Comparison of ENCODE assay signal across 8 cellular contexts in the genomic region with DNA sequence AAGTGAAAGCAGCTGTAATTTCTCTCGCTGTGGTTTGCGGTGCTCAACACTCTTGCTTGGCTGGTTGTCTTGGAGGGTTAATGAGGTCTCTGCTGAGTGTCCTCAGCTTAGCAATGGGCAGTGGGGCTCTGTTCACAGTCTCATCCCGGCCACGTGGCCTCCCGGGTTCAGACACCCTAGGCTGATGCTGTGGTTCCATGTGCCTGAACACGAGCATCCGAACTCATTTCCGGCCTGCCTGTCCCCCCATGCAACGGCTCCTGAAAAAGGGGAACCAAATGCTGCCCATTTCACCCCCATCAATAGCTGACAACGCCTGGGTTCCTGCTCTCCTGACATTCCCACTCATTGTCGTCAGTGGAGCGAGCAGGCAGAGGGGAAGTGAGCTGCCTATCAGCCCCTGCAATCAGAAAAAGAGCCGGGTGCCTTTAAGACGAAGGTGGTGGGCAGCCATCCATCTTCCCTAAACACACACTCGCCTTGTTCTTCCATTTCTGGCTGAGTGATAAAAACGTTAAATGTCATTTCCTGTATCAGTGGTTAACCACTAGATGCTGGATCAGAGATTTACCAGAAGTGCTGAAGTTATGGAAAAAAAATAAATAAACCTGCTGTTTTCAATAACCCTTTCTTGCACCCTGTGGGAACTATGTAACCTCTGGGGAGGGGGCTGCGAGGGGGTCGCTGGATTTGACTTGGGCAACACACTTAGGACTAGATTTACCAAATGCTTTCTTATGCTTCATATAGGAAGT.
DNase-seq lines count a peak whose midpoint lies in the region; ATAC-seq and TF ChIP-seq lines count a peak whose summit lies in the region.

No MANE protein-coding gene starts in this region.

- DNase-seq in PC-3 (peak; percentile 54), NCI-H1417 (lab: John Stamatoyannopoulos, UW) (no peak), dermis blood vessel endothelial cell (no peak)
- DNase-seq in activated naive CD4-positive, alpha-beta T cell treated with anti-CD3 and anti-CD28 coated beads, Interleukin-2, amount 50 U/mL, for 72 hours (ENCODE audit: low spot score in 2 of 2) = peak; percentile 76 to 89
- DNase-seq in stimulated activated CD4-positive, alpha-beta T cell treated with anti-CD3 and anti-CD28 coated beads, Interleukin-12 subunit alpha, Interleukin-12 subunit beta, amount 100 ng/mL, for 4 hours = peak; percentile 51

- POLR2A ChIA-PET in PC-3 (lab: Charles Lee; ENCODE audit: unreplicated experiment) = interaction anchor here (0.6 kb wide), 1 partner anchor 123 kb away, joined by 3 read pairs; no protein-coding TSS in a partner anchor

- H3K36me3 ChIP-seq in PC-3 (ENCODE audit: low read depth, low read length) = no peaks in the 10 kb centered on the region
- H3K36me3 ChIP-seq in iPS-15b (ENCODE audit: control insufficient read depth, insufficient read depth, low read length) = no peaks in the 10 kb centered on the region

- peaks cover 9 to 14% of the 10 kb centered on the region in 2 donors for H3K9me3 Mint-ChIP-seq in activated naive CD4-positive, alpha-beta T cell treated with anti-CD3 and anti-CD28 coated beads, Interleukin-2, amount 50 U/mL, for 72 hours

- H3K9ac ChIP-seq in PC-3 (ENCODE audit: low read length) = peak overlapping the region; percentile 29
- H3K9ac ChIP-seq in iPS-15b (ENCODE audit: low read depth, low read length) = peak overlapping the region; percentile 12

- no peaks in the 10 kb centered on the region for H3K79me2 ChIP-seq in PC-3 (ENCODE audit: low read length)

- H3K27me3 ChIP-seq in PC-3 (ENCODE audit: low read length) = no peaks in the 10 kb centered on the region
- no peaks in the 10 kb centered on the region for H3K27me3 ChIP-seq in iPS-15b (ENCODE audit: control insufficient read depth, insufficient read depth, low read length)

- peaks cover 5 to 48% of the 10 kb centered on the region in 2 donors for H3K36me3 Mint-ChIP-seq in activated naive CD4-positive, alpha-beta T cell treated with anti-CD3 and anti-CD28 coated beads, Interleukin-2, amount 50 U/mL, for 72 hours

- H3K4me1 ChIP-seq in PC-3 (ENCODE audit: insufficient read depth, low read length) (peaks cover 47% of the 10 kb centered on the region), iPS-15b (ENCODE audit: control insufficient read depth, insufficient read depth, low read length) (peaks cover 17% of the 10 kb centered on the region)

- CTCF ChIA-PET in PC-3 (lab: Charles Lee) = no interaction called here

- intact Hi-C loops in PC-3 (cut with micrococcal nuclease) = no loop called here

- H3K4me3 ChIP-seq in PC-3 (ENCODE audit: low read length) (no peak overlapping the region), iPS-15b (ENCODE audit: low read depth, low read length) (no peak overlapping the region)

- H4K20me1 ChIP-seq in PC-3 (ENCODE audit: low read length) = no peaks in the 10 kb centered on the region

- peak overlapping the region; percentile 98 to 100 for H3K27ac Mint-ChIP-seq in activated naive CD4-positive, alpha-beta T cell treated with anti-CD3 and anti-CD28 coated beads, Interleukin-2, amount 50 U/mL, for 72 hours

- peak; percentile 54 for ATAC-seq in GM18498 (IDR thresholded peaks at IDR 0.05; ENCODE audit: unreplicated experiment)
- peak; percentile 49 for ATAC-seq in HG02852 (IDR thresholded peaks at IDR 0.05; ENCODE audit: unreplicated experiment)
- ATAC-seq in PC-3 = peak; percentile 37; the same call in 1 of the 2 replicates
- peak; percentile 59 to 68 for ATAC-seq in activated naive CD4-positive, alpha-beta T cell treated with anti-CD3 and anti-CD28 coated beads, Interleukin-2, amount 50 U/mL, for 72 hours

- H3K9me2 ChIP-seq in PC-3 (replicated peaks; ENCODE audit: low read length) = no peaks in the 10 kb centered on the region

- H3F3A ChIP-seq in PC-3 (ENCODE audit: low read length, unreplicated experiment) = no peaks in the 10 kb centered on the region

- H3K4me2 ChIP-seq in PC-3 (ENCODE audit: low read length) = peak overlapping the region; percentile 14; the same call in 1 of the 2 replicates

- BruUV-seq in PC-3 (replicated peaks; lab: Mats Ljungman, UMichigan) = no TSS peak

- H2AFZ ChIP-seq in PC-3 (ENCODE audit: low read length) = peak overlapping the region; percentile 50; the same call in 1 of the 2 replicates

- H3K27ac ChIP-seq in PC-3 (ENCODE audit: low read length) = peak overlapping the region; percentile 83

- no peaks in the 10 kb centered on the region for H3K9me3 ChIP-seq in PC-3 (ENCODE audit: low read length)
- H3K9me3 ChIP-seq in iPS-15b (ENCODE audit: control insufficient read depth, insufficient read depth, low read length) = no peaks in the 10 kb centered on the region

- TF ChIP-seq CTCF in PC-3 (conservative IDR thresholded peaks at IDR 0.05; ENCODE audit: low read depth, low read length) = no peak

Comparison
In these comparisons a context has a peak if more than half of its experiments do, and no peak if none do; other contexts are left out.
1. DNase-seq: peak in PC-3 (single experiment), activated naive CD4-positive, alpha-beta T cell treated with anti-CD3 and anti-CD28 coated beads, Interleukin-2, amount 50 U/mL, for 72 hours (2 of 2) and stimulated activated CD4-positive, alpha-beta T cell treated with anti-CD3 and anti-CD28 coated beads, Interleukin-12 subunit alpha, Interleukin-12 subunit beta, amount 100 ng/mL, for 4 hours (single experiment); none in NCI-H1417 (0 of 3) and dermis blood vessel endothelial cell (single experiment).
2. Peak in every context shown above with its lines, with median percentiles within 50 percentile points of each other: ATAC-seq.